In the genomic region with DNA sequence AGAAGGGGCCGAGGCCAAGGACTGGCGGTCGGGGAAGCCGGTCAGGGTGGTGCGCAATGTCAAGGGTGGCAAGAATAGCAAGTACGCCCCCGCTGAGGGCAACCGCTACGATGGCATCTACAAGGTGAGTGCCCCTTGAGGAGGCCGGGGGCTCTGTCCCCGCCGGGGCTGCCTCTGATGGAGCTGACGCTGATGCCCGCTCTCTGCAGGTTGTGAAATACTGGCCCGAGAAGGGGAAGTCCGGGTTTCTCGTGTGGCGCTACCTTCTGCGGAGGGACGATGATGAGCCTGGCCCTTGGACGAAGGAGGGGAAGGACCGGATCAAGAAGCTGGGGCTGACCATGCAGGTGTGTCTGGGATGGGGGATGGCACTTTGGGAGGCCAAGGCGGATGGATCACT, we compare ENCODE assay signal across 8 cellular contexts. TPM values are rescaled to one million over a fixed set of nuclear protein-coding genes. Genes with fewer than 3 reads are reported as not detected.
"Had no signal": no experiment of that assay in that cellular context is flagged by ENCODE, and none has a peak within 500 bp of the region (broad histone marks: within the 10 kb centered on the region; RNA-seq: fewer than 3 reads in every experiment).

No MANE protein-coding gene starts in this region.

RNA-seq across cellular contexts. Expression of a gene that starts 48.0 kb away (rescaled TPM):
- total RNA-seq: HT-29, LHCN-M2, MCF 10A, NCI-H460, OCI-LY7, PC-3, Right ventricle myocardium superior, SJSA1 had no signal
